ENCODE assay signal across 1 cellular context in the genomic region with DNA sequence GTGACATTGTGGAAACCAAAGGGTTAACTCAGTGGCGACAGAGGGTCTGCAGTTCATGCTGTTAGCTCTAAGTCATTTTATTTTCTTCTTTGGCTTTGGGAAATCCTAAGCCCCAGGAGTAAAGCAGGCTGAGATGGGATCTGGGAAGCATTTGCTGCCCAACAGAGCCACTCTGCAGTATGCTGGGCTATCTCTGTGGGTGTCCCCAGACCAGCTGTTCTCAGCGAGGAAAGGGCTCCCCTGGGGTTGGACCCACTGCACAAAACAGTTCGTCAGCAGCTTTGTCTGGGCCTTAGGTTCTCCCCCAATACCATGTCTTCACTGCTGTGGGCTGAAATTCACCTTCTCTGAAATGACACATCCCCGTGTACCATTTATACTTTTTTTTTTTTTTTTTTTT.
TF ChIP-seq lines count a peak whose summit lies in the region.

No MANE protein-coding gene starts in this region.

TF ChIP-seq in H1, 55 proteins besides CTCF, POLR2A, EP300 and RAD21 (continued from another document):
- TF ChIP-seq SP4 (IDR thresholded peaks at IDR 0.05; ENCODE audit: low read length), result no peak
- TF ChIP-seq, protein P1, sequence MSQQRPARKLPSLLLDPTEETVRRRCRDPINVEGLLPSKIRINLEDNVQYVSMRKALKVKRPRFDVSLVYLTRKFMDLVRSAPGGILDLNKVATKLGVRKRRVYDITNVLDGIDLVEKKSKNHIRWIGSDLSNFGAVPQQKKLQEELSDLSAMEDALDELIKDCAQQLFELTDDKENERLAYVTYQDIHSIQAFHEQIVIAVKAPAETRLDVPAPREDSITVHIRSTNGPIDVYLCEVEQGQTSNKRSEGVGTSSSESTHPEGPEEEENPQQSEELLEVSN (IDR thresholded peaks at IDR 0.05), result no peak
- no peak for TF ChIP-seq RFX5 (IDR thresholded peaks at IDR 0.05; ENCODE audit: borderline replicate concordance, low read depth, low read length)
- TF ChIP-seq TAF7 (optimal IDR thresholded peaks at IDR 0.05; ENCODE audit: borderline replicate concordance, low read depth, low read length), result no peak
- no peak for TF ChIP-seq CHD1 (IDR thresholded peaks at IDR 0.05; ENCODE audit: low read depth, low read length)
- TF ChIP-seq SP1 (IDR thresholded peaks at IDR 0.05; ENCODE audit: low read depth, low read length), result no peak
- TF ChIP-seq SUZ12 (IDR thresholded peaks at IDR 0.05; ENCODE audit: low read length), result no peak
